1 cellular context compared by ENCODE assay signal in genomic region chr2:204177977-204178522, GRCh38.
TF ChIP-seq lines count a peak whose summit lies in the region.

No MANE protein-coding gene starts in this region.

TF ChIP-seq in HCT116, 20 proteins besides CTCF, POLR2A, EP300 and RAD21 (continued from another document):
- no peak for TF ChIP-seq YY1 (IDR thresholded peaks at IDR 0.05; ENCODE audit: extremely low read depth, insufficient replicate concordance, low read depth, low read length)
- no peak for TF ChIP-seq ZNF274 (IDR thresholded peaks at IDR 0.05; ENCODE audit: low read depth, low read length)
- TF ChIP-seq ELF1 (IDR thresholded peaks at IDR 0.05; ENCODE audit: borderline replicate concordance, low read depth), result no peak
- no peak for TF ChIP-seq EZH2phosphoT487 (IDR thresholded peaks at IDR 0.05; ENCODE audit: borderline replicate concordance)
